In the genomic region with DNA sequence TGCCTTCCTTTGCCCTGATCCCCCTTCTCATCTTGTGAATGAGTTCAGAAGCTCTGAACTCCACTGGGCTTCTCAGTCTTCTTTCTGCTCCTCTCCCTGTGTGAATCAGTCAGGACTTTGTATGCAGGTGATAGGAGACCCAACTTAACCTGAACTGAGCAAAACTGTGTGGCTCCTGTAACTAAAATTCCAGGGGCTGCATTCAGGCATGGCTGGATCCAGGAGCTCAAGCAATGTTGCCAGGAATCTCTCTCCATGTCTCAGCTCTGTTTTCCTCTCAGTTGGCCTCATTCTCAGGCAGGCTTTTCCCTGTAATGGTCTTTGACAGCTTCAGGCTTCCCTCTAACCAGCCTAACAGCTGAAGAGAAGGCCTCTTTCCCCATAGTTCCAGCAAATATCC, we compare ENCODE assay signal across 1 cellular context.
TF ChIP-seq lines count a peak whose summit lies in the region.

No MANE protein-coding gene starts in this region.

TF ChIP-seq in H1, 55 proteins besides CTCF, POLR2A, EP300 and RAD21:
- TF ChIP-seq KDM1A (IDR thresholded peaks at IDR 0.05; ENCODE audit: borderline replicate concordance, low read length) = peak; percentile 61; the same call in 1 of the 2 replicates
- no peak for TF ChIP-seq SUZ12 (IDR thresholded peaks at IDR 0.05; ENCODE audit: low read length)
- no peak for TF ChIP-seq SIX5 (IDR thresholded peaks at IDR 0.05; ENCODE audit: low read depth, low read length)
- TF ChIP-seq, protein P1, sequence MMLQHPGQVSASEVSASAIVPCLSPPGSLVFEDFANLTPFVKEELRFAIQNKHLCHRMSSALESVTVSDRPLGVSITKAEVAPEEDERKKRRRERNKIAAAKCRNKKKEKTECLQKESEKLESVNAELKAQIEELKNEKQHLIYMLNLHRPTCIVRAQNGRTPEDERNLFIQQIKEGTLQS (IDR thresholded peaks at IDR 0.05; ENCODE audit: insufficient read depth, low read depth, low read length) = no peak
- no peak for TF ChIP-seq BCL11A (IDR thresholded peaks at IDR 0.05; ENCODE audit: low read depth in 2 of 2, low read length in 2 of 2)
- TF ChIP-seq ASH2L (IDR thresholded peaks at IDR 0.05; ENCODE audit: low read length) = no peak
